13 cellular contexts compared by ENCODE assay signal in the genomic region with DNA sequence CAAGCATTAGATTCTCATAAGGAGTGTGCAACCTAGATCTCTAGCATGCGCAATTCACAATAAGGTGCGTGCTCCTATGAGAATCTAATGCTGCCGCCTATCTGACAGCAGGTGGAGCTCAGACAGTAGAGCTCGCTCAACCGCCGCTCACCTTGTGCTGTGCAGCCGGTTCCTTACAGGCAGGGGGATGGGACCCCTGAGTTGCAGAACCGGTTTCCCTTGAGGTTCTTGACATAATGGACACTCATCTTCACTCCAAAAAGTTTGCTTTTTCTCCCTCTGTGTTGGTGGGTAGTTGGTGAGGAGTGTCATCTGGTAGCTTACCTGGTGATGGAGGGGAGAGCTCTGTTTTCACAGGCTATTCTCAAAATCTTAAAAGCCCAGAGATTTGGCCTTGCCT.
DNase-seq lines count a peak whose midpoint lies in the region; ATAC-seq and TF ChIP-seq lines count a peak whose summit lies in the region.
"Had no signal": no experiment of that assay in that cellular context is flagged by ENCODE, and none has a peak within 500 bp of the region (broad histone marks: within the 10 kb centered on the region; RNA-seq: fewer than 3 reads in every experiment).

No MANE protein-coding gene starts in this region.

- H3K9ac ChIP-seq in SK-N-SH: no peak overlapping the region

- H3K9me2 ChIP-seq in SK-N-SH: no peaks in the 10 kb centered on the region

- peaks cover 4 to 20% of the 10 kb centered on the region in 2 experiments; a peak in 2 of 4 replicates for H3K4me1 ChIP-seq in SK-N-SH (ENCODE audit: control insufficient read depth in 1 of 2, insufficient read depth in 2 of 2, low read depth in 1 of 2, low read length in 1 of 2)
- peaks cover 5% of the 10 kb centered on the region for H3K4me1 ChIP-seq in CD8-positive, alpha-beta T cell (ENCODE audit: insufficient read depth, low read length)

- H3K27me3 Mint-ChIP-seq in CD8-positive, alpha-beta T cell (ENCODE audit: low read depth): no peaks in the 10 kb centered on the region
- peaks cover 1% of the 10 kb centered on the region for H3K27me3 Mint-ChIP-seq in activated T-helper 2 cell treated with anti-CD3 and anti-CD28 coated beads, Interferon-gamma antibody, Interleukin-2, Interleukin-4, amounts not matched to agents 10 μg/mL and 5 μg/mL and 100 μg/mL, durations not matched to agents 14 hours and 24 hours and 36 hours (ENCODE audit: low read depth)

- WGBS in SK-N-SH (ENCODE audit: low lambda C conversion rate): 90% methylated on average over 3 of the region's 8 CpGs

- H3K9me3 Mint-ChIP-seq in CD8-positive, alpha-beta T cell: peaks cover 4% of the 10 kb centered on the region
- no peaks in the 10 kb centered on the region for H3K9me3 Mint-ChIP-seq in activated T-helper 2 cell treated with anti-CD3 and anti-CD28 coated beads, Interferon-gamma antibody, Interleukin-2, Interleukin-4, amounts not matched to agents 10 μg/mL and 5 μg/mL and 100 μg/mL, durations not matched to agents 14 hours and 24 hours and 36 hours

- peak; percentile 27; the same call in 1 of the 2 replicates for TF ChIP-seq RAD21 in SK-N-SH (IDR thresholded peaks at IDR 0.05; ENCODE audit: low read length)

- H3K36me3 ChIP-seq in SK-N-SH (replicated peaks in 1 of 2; ENCODE audit: control insufficient read depth in 1 of 2, insufficient read depth in 2 of 2, low read length in 1 of 2) (no peaks in the 10 kb centered on the region), kidney epithelial cell (ENCODE audit: control insufficient read depth, insufficient read depth, low read length) (no peaks in the 10 kb centered on the region)
- H3K36me3 ChIP-seq in CD8-positive, alpha-beta T cell (ENCODE audit: insufficient read depth, low read length): no peaks in the 10 kb centered on the region
- H3K36me3 ChIP-seq: tibial artery had no signal

- H3K9me3 ChIP-seq in SK-N-SH: no peaks in the 10 kb centered on the region
- H3K9me3 ChIP-seq in CD8-positive, alpha-beta T cell (ENCODE audit: low read length): no peaks in the 10 kb centered on the region
- H3K9me3 ChIP-seq: tibial artery had no signal

- peaks cover 4% of the 10 kb centered on the region for H3F3A ChIP-seq in SK-N-SH (replicated peaks; ENCODE audit: insufficient read depth)

- TF ChIP-seq CTCF in SK-N-SH (IDR thresholded peaks at IDR 0.05): no peak
- no peak for TF ChIP-seq CTCF in RWPE1 (conservative IDR thresholded peaks at IDR 0.05; ENCODE audit: low read depth)
- peak; percentile 9 for TF ChIP-seq CTCF in kidney epithelial cell (IDR thresholded peaks at IDR 0.05; ENCODE audit: insufficient read depth, low read length, poor library complexity, severe bottlenecking)
- no peak for TF ChIP-seq CTCF in CD8-positive, alpha-beta T cell (IDR thresholded peaks at IDR 0.05)

- no peak overlapping the region for H2AFZ ChIP-seq in SK-N-SH (ENCODE audit: low read depth)

- H3K36me3 Mint-ChIP-seq in CD8-positive, alpha-beta T cell: no peaks in the 10 kb centered on the region
- H3K36me3 Mint-ChIP-seq in activated T-helper 2 cell treated with anti-CD3 and anti-CD28 coated beads, Interferon-gamma antibody, Interleukin-2, Interleukin-4, amounts not matched to agents 10 μg/mL and 5 μg/mL and 100 μg/mL, durations not matched to agents 14 hours and 24 hours and 36 hours (ENCODE audit: low read depth): no peaks in the 10 kb centered on the region

- ATAC-seq in SK-N-SH treated with all-trans-retinoic acid at 6 μM for 48 hours (no peak), HG03439 (IDR thresholded peaks at IDR 0.05; ENCODE audit: unreplicated experiment) (no peak)
- no peak for ATAC-seq in CD8-positive, alpha-beta T cell

- DNase-seq in SK-N-SH (no peak), RWPE1 (ENCODE audit: low spot score) (peak; percentile 16), kidney epithelial cell (ENCODE audit: low read depth) (no peak), AG08395 (ENCODE audit: low spot score) (no peak)
- DNase-seq in CD8-positive, alpha-beta T cell: no peak
- DNase-seq in activated T-helper 2 cell treated with anti-CD3 and anti-CD28 coated beads, Interferon-gamma antibody, Interleukin-2, Interleukin-4, amounts not matched to agents 10 μg/mL and 5 μg/mL and 100 μg/mL, durations not matched to agents 14 hours and 24 hours and 36 hours (ENCODE audit: low spot score): no peak
- DNase-seq: kidney glomerular epithelial cell, NCI-H1930, RPMI8226, tibial artery had no signal

- peaks cover 25% of the 10 kb centered on the region for H3K4me1 Mint-ChIP-seq in CD8-positive, alpha-beta T cell (ENCODE audit: low read depth)
- peaks cover 10% of the 10 kb centered on the region for H3K4me1 Mint-ChIP-seq in activated T-helper 2 cell treated with anti-CD3 and anti-CD28 coated beads, Interferon-gamma antibody, Interleukin-2, Interleukin-4, amounts not matched to agents 10 μg/mL and 5 μg/mL and 100 μg/mL, durations not matched to agents 14 hours and 24 hours and 36 hours (ENCODE audit: low read depth)

- no peak overlapping the region for H3K4me2 ChIP-seq in SK-N-SH
- H3K4me2 ChIP-seq: smooth muscle cell had no signal

- H3K79me2 ChIP-seq in SK-N-SH (ENCODE audit: insufficient read depth): no peaks in the 10 kb centered on the region

- CTCF ChIA-PET in SK-N-SH (lab: Yijun Ruan, JAX) (interaction anchor here (1.2 to 1.6 kb wide), 3 partner anchors 97 to 161 kb away, joined by 3 to 4 read pairs (median 3); no protein-coding TSS in a partner anchor), RWPE1 (lab: Yijun Ruan, JAX) (no interaction called here)
- CTCF ChIA-PET in CD8-positive, alpha-beta T cell (lab: Charles Lee): interaction anchor here (0.8 to 1.4 kb wide), 3 partner anchors 27 to 59 kb away, joined by 3 to 4 read pairs (median 3); no protein-coding TSS in a partner anchor

- H3K27ac ChIP-seq in SK-N-SH (ENCODE audit: low read depth in 2 of 2, low read length in 1 of 2): no peak overlapping the region
- no peak overlapping the region for H3K27ac ChIP-seq in RWPE1
- no peak overlapping the region for H3K27ac ChIP-seq in CD8-positive, alpha-beta T cell (ENCODE audit: low read depth, low read length)
- H3K27ac ChIP-seq: tibial artery had no signal

- POLR2A ChIA-PET in SK-N-SH (lab: Yijun Ruan, JAX): no interaction called here
- POLR2A ChIA-PET in RWPE1 (lab: Yijun Ruan, JAX; ENCODE audit: low non-redundant PET): no interaction called here
- POLR2A ChIA-PET in CD8-positive, alpha-beta T cell (lab: Charles Lee): no interaction called here

- no peak overlapping the region for H3K4me3 ChIP-seq in SK-N-SH (ENCODE audit: low read depth in 2 of 2, low read length in 1 of 2)
- H3K4me3 ChIP-seq in kidney epithelial cell (ENCODE audit: low read depth, low read length): no peak overlapping the region
- H3K4me3 ChIP-seq in CD8-positive, alpha-beta T cell (ENCODE audit: low read depth, low read length): no peak overlapping the region
- H3K4me3 ChIP-seq: smooth muscle cell, tibial artery had no signal

- intact Hi-C loops in CD8-positive, alpha-beta T cell (cut with DNase I, micrococcal nuclease): no loop called here
- intact Hi-C loops in activated T-helper 2 cell treated with anti-CD3 and anti-CD28 coated beads, Interferon-gamma antibody, Interleukin-2, Interleukin-4, amounts not matched to agents 10 μg/mL and 5 μg/mL and 100 μg/mL, durations not matched to agents 14 hours and 24 hours and 36 hours (cut with micrococcal nuclease): no loop called here

- H3K27me3 ChIP-seq in SK-N-SH (ENCODE audit: insufficient read depth): no peaks in the 10 kb centered on the region
- no peaks in the 10 kb centered on the region for H3K27me3 ChIP-seq in kidney epithelial cell (ENCODE audit: control insufficient read depth, insufficient read depth, low read length)
- no peaks in the 10 kb centered on the region for H3K27me3 ChIP-seq in CD8-positive, alpha-beta T cell (ENCODE audit: insufficient read depth, low read length)
- H3K27me3 ChIP-seq: tibial artery had no signal

- no peak for TF ChIP-seq EP300 in SK-N-SH (IDR thresholded peaks at IDR 0.05; ENCODE audit: borderline replicate concordance in 1 of 2, low read depth in 1 of 2, low read length in 1 of 2)

- H4K20me1 ChIP-seq in SK-N-SH (ENCODE audit: insufficient read depth): no peaks in the 10 kb centered on the region

- no peak overlapping the region for H3K27ac Mint-ChIP-seq in CD8-positive, alpha-beta T cell
- no peak overlapping the region for H3K27ac Mint-ChIP-seq in activated T-helper 2 cell treated with anti-CD3 and anti-CD28 coated beads, Interferon-gamma antibody, Interleukin-2, Interleukin-4, amounts not matched to agents 10 μg/mL and 5 μg/mL and 100 μg/mL, durations not matched to agents 14 hours and 24 hours and 36 hours

- no peak overlapping the region for H3K4me3 Mint-ChIP-seq in CD8-positive, alpha-beta T cell
- H3K4me3 Mint-ChIP-seq in activated T-helper 2 cell treated with anti-CD3 and anti-CD28 coated beads, Interferon-gamma antibody, Interleukin-2, Interleukin-4, amounts not matched to agents 10 μg/mL and 5 μg/mL and 100 μg/mL, durations not matched to agents 14 hours and 24 hours and 36 hours (ENCODE audit: low read depth): no peak overlapping the region

TF ChIP-seq in SK-N-SH, 30 proteins besides CTCF, POLR2A, EP300 and RAD21:
- TF ChIP-seq, protein P1, sequence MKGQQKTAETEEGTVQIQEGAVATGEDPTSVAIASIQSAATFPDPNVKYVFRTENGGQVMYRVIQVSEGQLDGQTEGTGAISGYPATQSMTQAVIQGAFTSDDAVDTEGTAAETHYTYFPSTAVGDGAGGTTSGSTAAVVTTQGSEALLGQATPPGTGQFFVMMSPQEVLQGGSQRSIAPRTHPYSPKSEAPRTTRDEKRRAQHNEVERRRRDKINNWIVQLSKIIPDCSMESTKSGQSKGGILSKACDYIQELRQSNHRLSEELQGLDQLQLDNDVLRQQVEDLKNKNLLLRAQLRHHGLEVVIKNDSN (IDR thresholded peaks at IDR 0.05; ENCODE audit: borderline replicate concordance, low read depth): no peak
- TF ChIP-seq NRF1 (IDR thresholded peaks at IDR 0.05; ENCODE audit: low read depth, low read length): no peak

TF ChIP-seq in SK-N-SH treated with all-trans-retinoic acid at 6 μM for 48 hours, 23 proteins besides CTCF, POLR2A, EP300 and RAD21 (continues in another document):
- no peak for TF ChIP-seq PPARA (CRISPR knock-in tag; IDR thresholded peaks at IDR 0.05; ENCODE audit: borderline replicate concordance)
- TF ChIP-seq ZC3H10 (CRISPR knock-in tag; IDR thresholded peaks at IDR 0.05): no peak
- no peak for TF ChIP-seq RARB (CRISPR knock-in tag; IDR thresholded peaks at IDR 0.05)
- TF ChIP-seq ESRRG (CRISPR knock-in tag; IDR thresholded peaks at IDR 0.05): no peak
- TF ChIP-seq ZNF565 (CRISPR knock-in tag; conservative IDR thresholded peaks at IDR 0.05; ENCODE audit: low read depth): no peak
- no peak for TF ChIP-seq ZFP30 (CRISPR knock-in tag; IDR thresholded peaks at IDR 0.05)
- TF ChIP-seq ISL1 (CRISPR knock-in tag; IDR thresholded peaks at IDR 0.05): no peak
- no peak for TF ChIP-seq CSDC2 (CRISPR knock-in tag; IDR thresholded peaks at IDR 0.05)
- TF ChIP-seq OSR1 (CRISPR knock-in tag; IDR thresholded peaks at IDR 0.05): no peak
- TF ChIP-seq ZNF70 (CRISPR knock-in tag; IDR thresholded peaks at IDR 0.05): no peak
- TF ChIP-seq BACH2 (CRISPR knock-in tag; IDR thresholded peaks at IDR 0.05; ENCODE audit: borderline replicate concordance): no peak
- no peak for TF ChIP-seq SNAI2 (CRISPR knock-in tag; IDR thresholded peaks at IDR 0.05)
- no peak for TF ChIP-seq ARNTL (CRISPR knock-in tag; IDR thresholded peaks at IDR 0.05; ENCODE audit: borderline replicate concordance, low read depth)
